Comparison of ENCODE assay signal across 1 cellular context in genomic region chr6:73418081-73418741, GRCh38.
TF ChIP-seq lines count a peak whose summit lies in the region.

No MANE protein-coding gene starts in this region.

TF ChIP-seq in IMR-90, 13 proteins besides CTCF, POLR2A, EP300 and RAD21 (continued from another document):
- no peak for TF ChIP-seq CEBPB (IDR thresholded peaks at IDR 0.05; ENCODE audit: low read depth, low read length)
